16 cellular contexts compared by ENCODE assay signal in the genomic region with DNA sequence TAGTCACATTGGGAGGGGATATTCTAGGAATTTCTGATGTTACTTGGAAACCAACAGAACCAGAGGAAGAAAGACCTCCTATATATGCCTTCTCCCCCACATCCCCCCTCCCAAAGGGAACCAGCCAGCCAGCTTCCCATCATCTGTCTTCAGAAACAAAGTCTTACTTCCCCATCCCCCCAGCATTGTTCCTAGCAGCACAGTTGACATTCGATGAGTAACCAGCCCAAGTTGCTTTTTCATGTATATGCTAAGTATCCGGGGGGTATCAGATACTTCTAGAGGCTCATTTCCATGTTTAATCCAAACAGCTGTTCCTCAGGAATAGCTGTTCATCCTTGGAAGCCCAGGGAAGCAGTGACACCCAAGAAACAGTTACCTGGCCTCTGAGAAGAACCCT. TPM values are rescaled to one million over a fixed set of nuclear protein-coding genes. Genes with fewer than 3 reads are reported as not detected.
"Had no signal": no experiment of that assay in that cellular context is flagged by ENCODE, and none has a peak within 500 bp of the region (broad histone marks: within the 10 kb centered on the region; RNA-seq: fewer than 3 reads in every experiment).

No MANE protein-coding gene starts in this region.

- H3K9me3 ChIP-seq: breast epithelium, heart left ventricle, ovary, tibial artery, uterus had no signal

- H3K27ac Mint-ChIP-seq: activated naive CD8-positive, alpha-beta T cell had no signal

- H3K4me1 ChIP-seq: breast epithelium, tibial artery, uterus had no signal

- H3K27me3 Mint-ChIP-seq: activated CD4-positive, alpha-beta memory T cell treated with anti-CD3 and anti-CD28 coated beads, Interleukin-2, amount 10 ng/mL, durations not matched to agents 7 days and 5 days; activated naive CD8-positive, alpha-beta T cell had no signal

- H3K4me3 ChIP-seq: breast epithelium, heart left ventricle, ovary, tibial artery, uterus had no signal

- DNase-seq: activated CD4-positive, alpha-beta memory T cell treated with anti-CD3 and anti-CD28 coated beads, Interleukin-2, amount 10 ng/mL, durations not matched to agents 7 days and 5 days; activated CD4-positive, alpha-beta T cell treated with anti-CD3 and anti-CD28 coated beads for 1 hour; activated effector memory CD4-positive, alpha-beta T cell treated with Interleukin-2 at 50 U/mL for 16 hours; anterior cingulate cortex; heart left ventricle; kidney glomerular epithelial cell; ovary; small intestine; SW 1271; T-helper 9 cell; tibial artery; uterus had no signal

- H3K9me3 Mint-ChIP-seq: activated CD4-positive, alpha-beta memory T cell treated with anti-CD3 and anti-CD28 coated beads, Interleukin-2, amount 10 ng/mL, durations not matched to agents 7 days and 5 days; neural crest cell had no signal

- H3K4me3 Mint-ChIP-seq: activated CD4-positive, alpha-beta memory T cell treated with anti-CD3 and anti-CD28 coated beads, Interleukin-2, amount 10 ng/mL, durations not matched to agents 7 days and 5 days; activated naive CD8-positive, alpha-beta T cell; neural crest cell had no signal

- ATAC-seq: heart left ventricle had no signal

- H3K36me3 ChIP-seq: ovary, uterus had no signal

- H3K27me3 ChIP-seq: breast epithelium, heart left ventricle, ovary, tibial artery, uterus had no signal

- H3K36me3 Mint-ChIP-seq: activated naive CD8-positive, alpha-beta T cell had no signal

- H3K27ac ChIP-seq: breast epithelium, heart left ventricle, ovary, tibial artery, uterus had no signal

RNA-seq across cellular contexts. Expression of gene C15orf62, which starts 30.7 kb away (rescaled TPM):
- total RNA-seq: frontal cortex had no signal
